Comparison of ENCODE assay signal across 1 cellular context in genomic region chrX:110328613-110329012, GRCh38. TPM values are rescaled to one million over a fixed set of nuclear protein-coding genes. Genes with fewer than 3 reads are reported as not detected.
"Had no signal": no experiment of that assay in that cellular context is flagged by ENCODE, and none has a peak within 500 bp of the region (broad histone marks: within the 10 kb centered on the region; RNA-seq: fewer than 3 reads in every experiment).

No MANE protein-coding gene starts in this region.

RNA-seq across cellular contexts. Expression of gene RTL9, which starts 30.0 kb away (rescaled TPM):
- total RNA-seq: MCF 10A had no signal
